17 cellular contexts compared by ENCODE assay signal in genomic region chr3:78101363-78101762, GRCh38.
DNase-seq lines count a peak whose midpoint lies in the region; ATAC-seq and TF ChIP-seq lines count a peak whose summit lies in the region.
"Had no signal": no experiment of that assay in that cellular context is flagged by ENCODE, and none has a peak within 500 bp of the region (broad histone marks: within the 10 kb centered on the region; RNA-seq: fewer than 3 reads in every experiment).

No MANE protein-coding gene starts in this region.

- H2AFZ ChIP-seq in PC-3 (ENCODE audit: low read length) (no peak overlapping the region), fibroblast of lung (ENCODE audit: low read length) (no peak overlapping the region), mesenchymal stem cell (ENCODE audit: low read depth, low read length) (no peak overlapping the region)

- H4K20me1 ChIP-seq in PC-3 (ENCODE audit: low read length) (no peaks in the 10 kb centered on the region), fibroblast of lung (ENCODE audit: control insufficient read depth, extremely low read depth, insufficient read depth, low read length) (no peaks in the 10 kb centered on the region)
- H4K20me1 ChIP-seq: BLaER1 treated with 17β-estradiol and CSF1 and Interleukin-3, amounts not matched to agents 10 nM and 100 nM had no signal

- no peak overlapping the region for H2BK15ac ChIP-seq in mesenchymal stem cell (ENCODE audit: low read depth, poor library complexity, severe bottlenecking)

- WGBS in mesenchymal stem cell = 68% methylated on average over 2 of the region's 2 CpGs

- H2BK12ac ChIP-seq in mesenchymal stem cell (ENCODE audit: low read length in 2 of 2) = no peak overlapping the region

- BruUV-seq in PC-3 (replicated peaks; lab: Mats Ljungman, UMichigan) = no TSS peak

- intact Hi-C loops in PC-3 (cut with micrococcal nuclease) = no loop called here
- intact Hi-C loops in head of caudate nucleus (cut with DNase I) = no loop called here

- H3K9me3 ChIP-seq in PC-3 (ENCODE audit: low read length) (no peaks in the 10 kb centered on the region), fibroblast of lung (ENCODE audit: control insufficient read depth, insufficient read depth, low read depth, low read length) (no peaks in the 10 kb centered on the region), mesenchymal stem cell (ENCODE audit: control insufficient read depth, low read length) (no peaks in the 10 kb centered on the region)
- H3K9me3 ChIP-seq: BLaER1 treated with 17β-estradiol and CSF1 and Interleukin-3, amounts not matched to agents 10 nM and 100 nM; stomach had no signal

- no peak overlapping the region for H3K23ac ChIP-seq in mesenchymal stem cell (ENCODE audit: low read length in 2 of 2)

- no peak overlapping the region for H4K8ac ChIP-seq in mesenchymal stem cell (ENCODE audit: low read length)

- no peak overlapping the region for H2AK5ac ChIP-seq in mesenchymal stem cell (ENCODE audit: low read length, severe bottlenecking)

- in situ Hi-C loops in Caki2 (cut with HindIII; ENCODE audit: low pct_unique_long_range_greater_than_20kb, low sequenced_read_pairs) = no loop called here

- H3K9me2 ChIP-seq in PC-3 (replicated peaks; ENCODE audit: low read length) = no peaks in the 10 kb centered on the region

- H3K4ac ChIP-seq in mesenchymal stem cell (ENCODE audit: low read depth in 1 of 2, low read length in 2 of 2) = no peak overlapping the region

- no peak overlapping the region for H3K4me2 ChIP-seq in PC-3 (ENCODE audit: low read length)
- H3K4me2 ChIP-seq in fibroblast of lung (ENCODE audit: extremely low read depth, insufficient read depth, low read length) = no peak overlapping the region
- no peak overlapping the region for H3K4me2 ChIP-seq in mesenchymal stem cell (ENCODE audit: low read length, poor library complexity, severe bottlenecking)
- H3K4me2 ChIP-seq: BLaER1 treated with 17β-estradiol and CSF1 and Interleukin-3, amounts not matched to agents 10 nM and 100 nM had no signal

- H2BK120ac ChIP-seq in mesenchymal stem cell (ENCODE audit: low read depth, low read length) = no peak overlapping the region

- no peak overlapping the region for H2BK5ac ChIP-seq in mesenchymal stem cell (ENCODE audit: low read depth, low read length, poor library complexity, severe bottlenecking)

- H3K36me3 ChIP-seq in PC-3 (ENCODE audit: low read depth, low read length) = no peaks in the 10 kb centered on the region
- no peaks in the 10 kb centered on the region for H3K36me3 ChIP-seq in fibroblast of lung (ENCODE audit: control insufficient read depth, insufficient read depth, low read length)
- H3K36me3 ChIP-seq in mesenchymal stem cell (ENCODE audit: control insufficient read depth in 1 of 2, insufficient read depth in 2 of 2, low read depth in 1 of 2, low read length in 2 of 2) = no peaks in the 10 kb centered on the region
- H3K36me3 ChIP-seq: BLaER1 treated with 17β-estradiol and CSF1 and Interleukin-3, amounts not matched to agents 10 nM and 100 nM; stomach had no signal

- H3K9ac ChIP-seq in PC-3 (ENCODE audit: low read length) = no peak overlapping the region
- H3K9ac ChIP-seq in fibroblast of lung (ENCODE audit: insufficient read depth, low read length) = no peak overlapping the region
- no peak overlapping the region for H3K9ac ChIP-seq in mesenchymal stem cell (ENCODE audit: low read length)
- H3K9ac ChIP-seq: BLaER1 treated with 17β-estradiol and CSF1 and Interleukin-3, amounts not matched to agents 10 nM and 100 nM had no signal

- no peaks in the 10 kb centered on the region for H3K79me2 ChIP-seq in PC-3 (ENCODE audit: low read length)
- H3K79me2 ChIP-seq in fibroblast of lung (ENCODE audit: control insufficient read depth, insufficient read depth, low read length) = no peaks in the 10 kb centered on the region

- H3K27me3 ChIP-seq in PC-3 (ENCODE audit: low read length) (no peaks in the 10 kb centered on the region), fibroblast of lung (ENCODE audit: control insufficient read depth, insufficient read depth, low read length) (no peaks in the 10 kb centered on the region), mesenchymal stem cell (ENCODE audit: control insufficient read depth in 1 of 2, insufficient read depth in 1 of 2, low read length in 2 of 2) (no peaks in the 10 kb centered on the region)
- H3K27me3 ChIP-seq: BLaER1 treated with 17β-estradiol and CSF1 and Interleukin-3, amounts not matched to agents 10 nM and 100 nM; stomach had no signal

- H3K27ac ChIP-seq in PC-3 (ENCODE audit: low read length) (no peak overlapping the region), fibroblast of lung (ENCODE audit: insufficient read depth, low read length) (no peak overlapping the region), mesenchymal stem cell (ENCODE audit: low read length, poor library complexity, severe bottlenecking) (no peak overlapping the region)
- H3K27ac ChIP-seq: BLaER1 treated with 17β-estradiol and CSF1 and Interleukin-3, amounts not matched to agents 10 nM and 100 nM; SK-N-MC; stomach had no signal

- H3F3A ChIP-seq in PC-3 (ENCODE audit: low read length, unreplicated experiment) = no peaks in the 10 kb centered on the region

- TF ChIP-seq CTCF in PC-3 (conservative IDR thresholded peaks at IDR 0.05; ENCODE audit: low read depth, low read length) (no peak), fibroblast of lung (conservative IDR thresholded peaks at IDR 0.05 in 1 of 2, IDR thresholded peaks at IDR 0.05 in 1 of 2; ENCODE audit: low read depth in 1 of 2, low read length in 2 of 2) (no peak)

- DNase-seq in Caki2 (ENCODE audit: low read depth) (peak; percentile 27), PC-3 (peak; percentile 6), fibroblast of lung (ENCODE audit: low read depth in 2 of 2) (peak; percentile 73 to 96), mesenchymal stem cell (peak; percentile 77), SHP77 treated with DMSO at 0.1 percent for 48 hours (lab: John Stamatoyannopoulos, UW) (no peak), NCI-H748 treated with DMSO at 0.1 percent for 48 hours (lab: John Stamatoyannopoulos, UW) (no peak), head of caudate nucleus (no peak)
- DNase-seq in stimulated activated CD4-positive, alpha-beta T cell treated with anti-CD3 and anti-CD28 coated beads, Interleukin-15, amount 100 ng/mL, for 24 hours = no peak
- DNase-seq: activated CD4-positive, alpha-beta T cell treated with anti-CD3 and anti-CD28 coated beads, Interleukin-2, amount 50 U/mL, for 1 hour; activated T-cell treated with anti-CD3 and anti-CD28 coated beads for 4 hours; NCI-H1092 treated with DMSO at 0.1 percent for 48 hours; posterior cingulate gyrus; stomach had no signal

- no peak overlapping the region for H3K4me3 ChIP-seq in PC-3 (ENCODE audit: low read length)
- no peak overlapping the region for H3K4me3 ChIP-seq in fibroblast of lung (replicated peaks in 1 of 4; ENCODE audit: control extremely low read depth in 1 of 4, insufficient read depth in 1 of 4, low read depth in 3 of 4, low read length in 4 of 4)
- H3K4me3 ChIP-seq in mesenchymal stem cell (ENCODE audit: insufficient read depth in 1 of 2, low read depth in 1 of 2, low read length in 2 of 2) = no peak overlapping the region
- H3K4me3 ChIP-seq: BLaER1 treated with 17β-estradiol and CSF1 and Interleukin-3, amounts not matched to agents 10 nM and 100 nM; K562; SK-N-MC; stomach had no signal

- no peaks in the 10 kb centered on the region for H3K4me1 ChIP-seq in PC-3 (ENCODE audit: insufficient read depth, low read length)
- no peaks in the 10 kb centered on the region for H3K4me1 ChIP-seq in fibroblast of lung (ENCODE audit: control insufficient read depth, extremely low read depth, insufficient read depth, low read length)
- peaks cover 2% of the 10 kb centered on the region for H3K4me1 ChIP-seq in mesenchymal stem cell (ENCODE audit: control insufficient read depth, insufficient read depth, low read depth, low read length)
- H3K4me1 ChIP-seq: BLaER1 treated with 17β-estradiol and CSF1 and Interleukin-3, amounts not matched to agents 10 nM and 100 nM; stomach had no signal

- H3K79me1 ChIP-seq in mesenchymal stem cell (replicated peaks; ENCODE audit: low read length, poor library complexity, severe bottlenecking) = no peaks in the 10 kb centered on the region

- H3K14ac ChIP-seq in mesenchymal stem cell (ENCODE audit: low read length in 2 of 2) = no peak overlapping the region

- POLR2A ChIA-PET in PC-3 (lab: Charles Lee; ENCODE audit: unreplicated experiment) = interaction anchor here (0.6 kb wide), 1 partner anchor 381 kb away, joined by 4 read pairs; no protein-coding TSS in a partner anchor

- H3K18ac ChIP-seq in mesenchymal stem cell (ENCODE audit: low read depth in 1 of 2, low read length in 2 of 2) = no peak overlapping the region

- no peak for ATAC-seq in PC-3
- ATAC-seq: K562, left lobe of liver had no signal

- no peak overlapping the region for H4K91ac ChIP-seq in mesenchymal stem cell (ENCODE audit: low read length)

- CTCF ChIA-PET in PC-3 (lab: Charles Lee) = no interaction called here

Comparison
In these comparisons a context has a peak if more than half of its experiments do, and no peak if none do; other contexts are left out.
1. DNase-seq: peak in Caki2 (single experiment), PC-3 (single experiment), fibroblast of lung (2 of 2) and mesenchymal stem cell (single experiment); none in stimulated activated CD4-positive, alpha-beta T cell treated with anti-CD3 and anti-CD28 coated beads, Interleukin-15, amount 100 ng/mL, for 24 hours (single experiment), SHP77 treated with DMSO at 0.1 percent for 48 hours (single experiment), NCI-H748 treated with DMSO at 0.1 percent for 48 hours (single experiment) and head of caudate nucleus (0 of 42).